ENCODE assay signal across 8 cellular contexts in genomic region chr1:13960376-13960987, GRCh38.
DNase-seq lines count a peak whose midpoint lies in the region; ATAC-seq, FAIRE-seq and TF ChIP-seq lines count a peak whose summit lies in the region.

No MANE protein-coding gene starts in this region.

- H3K27ac Mint-ChIP-seq in activated naive CD4-positive, alpha-beta T cell treated with anti-CD3 and anti-CD28 coated beads for 36 hours, result no peak overlapping the region

- no peak overlapping the region for H3K27ac ChIP-seq in RWPE2 (ENCODE audit: poor library complexity, severe bottlenecking)
- H3K27ac ChIP-seq in pancreas, result no peak overlapping the region
- H3K27ac ChIP-seq in upper lobe of right lung, result no peak overlapping the region

- no peaks in the 10 kb centered on the region for H3K9me3 ChIP-seq in RWPE2 (ENCODE audit: severe bottlenecking)
- no peaks in the 10 kb centered on the region for H3K9me3 ChIP-seq in pancreas
- H3K9me3 ChIP-seq in upper lobe of right lung, result no peaks in the 10 kb centered on the region

- intact Hi-C loops in activated naive CD4-positive, alpha-beta T cell treated with anti-CD3 and anti-CD28 coated beads for 36 hours (cut with micrococcal nuclease), result loop anchor here (1.0 to 2.0 kb wide), 2 partner anchors 131 to 296 kb away; no protein-coding TSS in a partner anchor
- intact Hi-C loops in pancreas (cut with DNase I) (loop anchor here in 2 of 3 donors (5.0 to 10.0 kb wide), 2 partner anchors 296 to 298 kb away; no protein-coding TSS in a partner anchor), upper lobe of right lung (cut with DNase I) (loop anchor here (5.0 kb wide), 1 partner anchor 298 kb away; no protein-coding TSS in a partner anchor)

- H3K36me3 ChIP-seq in RWPE2 (ENCODE audit: low read depth) (no peaks in the 10 kb centered on the region), pancreas (no peaks in the 10 kb centered on the region), upper lobe of right lung (no peaks in the 10 kb centered on the region)

- WGBS in pancreas, 2 donors, result 9% methylated on average over 12 of the region's 12 CpGs

- H3K36me3 Mint-ChIP-seq in activated naive CD4-positive, alpha-beta T cell treated with anti-CD3 and anti-CD28 coated beads for 36 hours (ENCODE audit: low read depth), result no peaks in the 10 kb centered on the region

- no peak overlapping the region for H3K4me3 Mint-ChIP-seq in activated naive CD4-positive, alpha-beta T cell treated with anti-CD3 and anti-CD28 coated beads for 36 hours

- peaks cover 22% of the 10 kb centered on the region for H3K27me3 Mint-ChIP-seq in activated naive CD4-positive, alpha-beta T cell treated with anti-CD3 and anti-CD28 coated beads for 36 hours (ENCODE audit: low read depth)

- peak; percentile 93 for TF ChIP-seq CTCF in RWPE2 (IDR thresholded peaks at IDR 0.05; ENCODE audit: poor library complexity, severe bottlenecking)
- peak; percentile 92 to 95 (median 94) for TF ChIP-seq CTCF in pancreas (IDR thresholded peaks at IDR 0.05)
- peak; percentile 96 for TF ChIP-seq CTCF in upper lobe of right lung (IDR thresholded peaks at IDR 0.05)

- H3K9me3 Mint-ChIP-seq in activated naive CD4-positive, alpha-beta T cell treated with anti-CD3 and anti-CD28 coated beads for 36 hours, result no peaks in the 10 kb centered on the region

- ATAC-seq in RWPE2 (ENCODE audit: low read depth), result peak; percentile 57
- peak; percentile 61 to 91 (median 86) for ATAC-seq in pancreas
- ATAC-seq in upper lobe of right lung, result peak; percentile 92

- DNase-seq in DMS 273 treated with DMSO at 0.1 percent for 48 hours (lab: John Stamatoyannopoulos, UW) (peak; percentile 19), HPDE6-E6E7 (ENCODE audit: extremely low spot score) (peak; percentile 58), RWPE2 (ENCODE audit: low spot score) (no peak), glomerular visceral epithelial cell (ENCODE audit: extremely low spot score) (peak; percentile 45), pancreas (peak; percentile 34 to 84 (median 65)), upper lobe of right lung (peak; percentile 76), GOT3 (lab: John Stamatoyannopoulos, UW) (no peak)
- peak; percentile 80 for DNase-seq in activated naive CD4-positive, alpha-beta T cell treated with anti-CD3 and anti-CD28 coated beads for 36 hours

- no peaks in the 10 kb centered on the region for H3K4me1 Mint-ChIP-seq in activated naive CD4-positive, alpha-beta T cell treated with anti-CD3 and anti-CD28 coated beads for 36 hours (ENCODE audit: low read depth)

- CTCF ChIA-PET in activated naive CD4-positive, alpha-beta T cell treated with anti-CD3 and anti-CD28 coated beads for 36 hours (lab: Charles Lee), result interaction anchor here (0.9 to 1.4 kb wide), 3 partner anchors 11 to 206 kb away, joined by 3 read pairs; no protein-coding TSS in a partner anchor

- H3K4me1 ChIP-seq in RWPE2 (ENCODE audit: insufficient read depth, poor library complexity, severe bottlenecking) (no peaks in the 10 kb centered on the region), pancreas (no peaks in the 10 kb centered on the region), upper lobe of right lung (no peaks in the 10 kb centered on the region)

- H3K27me3 ChIP-seq in RWPE2 (ENCODE audit: insufficient read depth, poor library complexity, severe bottlenecking) (no peaks in the 10 kb centered on the region), pancreas (peaks cover 0 to 2% (median 0%) of the 10 kb centered on the region in 4 donors), upper lobe of right lung (peaks cover 6% of the 10 kb centered on the region)

- no peak for FAIRE-seq in pancreas (lab: Jason Lieb, UNC)

- H3K4me3 ChIP-seq in RWPE2 (ENCODE audit: severe bottlenecking) (no peak overlapping the region), pancreas (no peak overlapping the region), upper lobe of right lung (no peak overlapping the region)

Comparison
In these comparisons a context has a peak if more than half of its experiments do, and no peak if none do; other contexts are left out.
1. DNase-seq: peak in DMS 273 treated with DMSO at 0.1 percent for 48 hours (single experiment), HPDE6-E6E7 (single experiment), activated naive CD4-positive, alpha-beta T cell treated with anti-CD3 and anti-CD28 coated beads for 36 hours (single experiment), glomerular visceral epithelial cell (single experiment), pancreas (6 of 6) and upper lobe of right lung (single experiment); none in RWPE2 (single experiment) and GOT3 (single experiment).
2. Peak in every context shown above with its lines, with median percentiles within 50 percentile points of each other: ATAC-seq and CTCF ChIP-seq.